ENCODE assay signal across 8 cellular contexts in the genomic region with DNA sequence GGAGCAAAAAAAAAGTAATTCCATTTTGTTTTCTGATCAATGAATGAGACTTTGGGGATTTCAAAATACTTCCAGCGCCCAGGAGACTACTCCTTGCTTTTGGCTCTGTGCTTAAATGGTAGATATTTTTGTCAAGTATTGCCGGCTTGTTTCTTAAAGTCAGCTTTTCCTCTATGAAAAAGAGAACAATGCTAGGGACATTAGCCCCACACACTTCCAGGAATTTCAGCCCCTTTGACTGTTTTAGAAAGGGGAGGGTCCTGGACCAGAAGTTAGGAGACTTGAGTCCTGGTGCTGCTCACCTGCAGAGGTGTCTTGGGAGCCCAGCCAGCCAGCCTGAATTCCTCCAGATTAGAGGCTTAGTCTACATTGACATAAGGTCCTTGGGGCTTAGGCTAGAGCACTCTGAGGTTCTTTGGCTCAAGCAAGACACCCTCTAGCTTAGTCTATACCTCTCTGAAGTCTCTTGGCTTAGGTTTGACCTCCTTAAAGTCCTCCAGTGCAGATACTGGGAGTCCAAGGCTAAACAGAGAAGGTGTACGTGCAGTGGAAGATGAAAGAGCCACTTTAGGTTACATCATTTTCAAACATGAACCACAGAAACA. TPM values are rescaled to one million over a fixed set of nuclear protein-coding genes. Genes with fewer than 3 reads are reported as not detected.
DNase-seq lines count a peak whose midpoint lies in the region; ATAC-seq, FAIRE-seq and TF ChIP-seq lines count a peak whose summit lies in the region.

No MANE protein-coding gene starts in this region.

- peak overlapping the region; percentile 84 for H3K9ac ChIP-seq in smooth muscle cell (ENCODE audit: low read depth)

- H3K27me3 Mint-ChIP-seq in HFFc6 (ENCODE audit: insufficient read depth) = peaks cover 23% of the 10 kb centered on the region

- H3K36me3 Mint-ChIP-seq in HFFc6 (ENCODE audit: low read depth) = no peaks in the 10 kb centered on the region

- H3K27me3 ChIP-seq in right cardiac atrium (ENCODE audit: control insufficient read depth, insufficient read depth) (no peaks in the 10 kb centered on the region), smooth muscle cell (ENCODE audit: low read depth) (no peaks in the 10 kb centered on the region)

- no peak for TF ChIP-seq CTCF in HFFc6 (IDR thresholded peaks at IDR 0.05)
- TF ChIP-seq CTCF in WI38 (IDR thresholded peaks at IDR 0.05; ENCODE audit: low read depth, low read length) = no peak
- no peak for TF ChIP-seq CTCF in smooth muscle cell (IDR thresholded peaks at IDR 0.05; ENCODE audit: borderline replicate concordance, insufficient read depth, poor library complexity, severe bottlenecking)

- peaks cover 47% of the 10 kb centered on the region for H3K4me1 Mint-ChIP-seq in HFFc6 (ENCODE audit: low read depth)

- H3K9me3 Mint-ChIP-seq in HFFc6 = no peaks in the 10 kb centered on the region

- intact Hi-C loops in right cardiac atrium (cut with DNase I) = no loop called here

- H3K4me3 ChIP-seq in WI38 (ENCODE audit: low read depth, low read length) (peak overlapping the region; percentile 78), right cardiac atrium (ENCODE audit: low read length) (peak overlapping the region; percentile 80), smooth muscle cell (peak overlapping the region; percentile 82)

- DNase-seq in HFFc6 = no peak
- DNase-seq in right cardiac atrium = peak in 1 of 3 donors; percentile 51
- DNase-seq in smooth muscle cell (lab: John Stamatoyannopoulos, UW; ENCODE audit: unreplicated experiment) = no peak
- DNase-seq in dermis blood vessel endothelial cell = no peak
- no peak for DNase-seq in pons (ENCODE audit: low spot score)
- DNase-seq in GM12892 (ENCODE audit: insufficient read length) = no peak
- DNase-seq in cerebellar nuclear complex (lab: John Stamatoyannopoulos, UW) = no peak

- FAIRE-seq in GM12892 (lab: Jason Lieb, UNC) = no peak

- no peak overlapping the region for H3K27ac ChIP-seq in right cardiac atrium (ENCODE audit: low read length)
- H3K27ac ChIP-seq in smooth muscle cell (ENCODE audit: low read depth) = peak overlapping the region; percentile 98

- H3F3A ChIP-seq in smooth muscle cell (ENCODE audit: low read depth) = peaks cover 31% of the 10 kb centered on the region

- peaks cover 5% of the 10 kb centered on the region for H4K20me1 ChIP-seq in smooth muscle cell (ENCODE audit: low read depth)

- 46% methylated on average over 3 of the region's 3 CpGs for WGBS in right cardiac atrium
- 47% methylated on average over 3 of the region's 3 CpGs for WGBS in smooth muscle cell (ENCODE audit: low lambda C conversion rate)

- no peak for TF ChIP-seq POLR2A in GM12892 (IDR thresholded peaks at IDR 0.05; ENCODE audit: low read depth, low read length)

- peak overlapping the region; percentile 93 for H3K4me3 Mint-ChIP-seq in HFFc6

- no peaks in the 10 kb centered on the region for H3K9me3 ChIP-seq in right cardiac atrium (ENCODE audit: control insufficient read depth, low read length)
- H3K9me3 ChIP-seq in smooth muscle cell (replicated peaks; ENCODE audit: low read depth) = no peaks in the 10 kb centered on the region

- no peak overlapping the region for H3K27ac Mint-ChIP-seq in HFFc6

- H3K79me2 ChIP-seq in smooth muscle cell (ENCODE audit: low read depth) = peaks cover 24% of the 10 kb centered on the region

- peak overlapping the region; percentile 96 for H3K4me2 ChIP-seq in smooth muscle cell

- peak overlapping the region; percentile 89 for H2AFZ ChIP-seq in smooth muscle cell (ENCODE audit: low read depth)

- ATAC-seq in right cardiac atrium = no peak

- H3K36me3 ChIP-seq in smooth muscle cell (ENCODE audit: low read depth) = no peaks in the 10 kb centered on the region

- H3K4me1 ChIP-seq in right cardiac atrium (ENCODE audit: control insufficient read depth, insufficient read depth, low read length) (peaks cover 5% of the 10 kb centered on the region), smooth muscle cell (ENCODE audit: low read depth) (peaks cover 37% of the 10 kb centered on the region)

RNA-seq across cellular contexts. Expression of gene SETD7, which starts 1.6 kb away (rescaled TPM):
- total RNA-seq in HFFc6 (2021; fragmentation: NEBNext Ultra II Directional; extraction: Animal tissue kit (Norgen Biotek cat#: 25700)) = 10 to 100 TPM; 61.5 to 86.6 (median 67.9) TPM
- total RNA-seq in right cardiac atrium = 10 to 100 TPM; 51.6 to 61.9 (median 57.5) TPM
- 17.8 TPM for polyA plus RNA-seq in right cardiac atrium
- total RNA-seq in smooth muscle cell = 34.2 and 39.3 TPM in 2 replicates
- 8.5 and 10.2 TPM in 2 replicates for polyA plus RNA-seq in smooth muscle cell
- total RNA-seq in dermis blood vessel endothelial cell = 65.8 and 70.6 TPM in 2 replicates
- 0.15 TPM for polyA plus RNA-seq in GM12892 (2012; ENCODE audit: missing spikeins)
